15 cellular contexts compared by ENCODE assay signal in genomic region chr6:70894001-70894400, GRCh38.
DNase-seq lines count a peak whose midpoint lies in the region; ATAC-seq, FAIRE-seq and TF ChIP-seq lines count a peak whose summit lies in the region.
"Had no signal": no experiment of that assay in that cellular context is flagged by ENCODE, and none has a peak within 500 bp of the region (broad histone marks: within the 10 kb centered on the region; RNA-seq: fewer than 3 reads in every experiment).

No MANE protein-coding gene starts in this region.

- H3K9me1 ChIP-seq in K562 (ENCODE audit: control insufficient read depth, insufficient read depth, low read length) = no peaks in the 10 kb centered on the region

- H3K4me3 Mint-ChIP-seq in nephron progenitor cell = no peak overlapping the region
- no peak overlapping the region for H3K4me3 Mint-ChIP-seq in Calu3 (ENCODE audit: low read depth, unreplicated experiment)
- H3K4me3 Mint-ChIP-seq: CD4-positive, alpha-beta memory T cell; GM23338 had no signal

- H3K79me2 ChIP-seq in GM23248 (ENCODE audit: insufficient read depth) (no peaks in the 10 kb centered on the region), K562 (ENCODE audit: control insufficient read depth, insufficient read depth, low read length) (no peaks in the 10 kb centered on the region), PC-9 (ENCODE audit: low read depth) (no peaks in the 10 kb centered on the region)

- FAIRE-seq in K562 (lab: Jason Lieb, UNC) = no peak
- FAIRE-seq: A549, D721Med, GM18507 had no signal

- H3K4me1 Mint-ChIP-seq in nephron progenitor cell (peaks cover 11% of the 10 kb centered on the region), Calu3 (ENCODE audit: low read depth, unreplicated experiment) (no peaks in the 10 kb centered on the region)
- H3K4me1 Mint-ChIP-seq: CD4-positive, alpha-beta memory T cell; GM23338 had no signal

- H3K9me3 ChIP-seq in GM23248 (ENCODE audit: low read depth) (no peaks in the 10 kb centered on the region), K562 (replicated peaks; ENCODE audit: control insufficient read depth, insufficient read depth, low read depth, low read length) (no peaks in the 10 kb centered on the region), right atrium auricular region (no peaks in the 10 kb centered on the region), PC-9 (ENCODE audit: insufficient read depth, low read depth) (no peaks in the 10 kb centered on the region)
- H3K9me3 ChIP-seq: A549, BE2C had no signal

- H3K4me2 ChIP-seq in GM23248 (ENCODE audit: unreplicated experiment) = no peak overlapping the region
- H3K4me2 ChIP-seq in K562 (ENCODE audit: insufficient read depth, low read length) = no peak overlapping the region
- no peak overlapping the region for H3K4me2 ChIP-seq in PC-9
- H3K4me2 ChIP-seq: A549, GM23338 had no signal

- no peak for TF ChIP-seq CTCF in K562 (IDR thresholded peaks at IDR 0.05 in 2 of 3, conservative IDR thresholded peaks at IDR 0.05 in 1 of 3; ENCODE audit: insufficient read depth in 2 of 3, low read depth in 1 of 3, low read length in 3 of 3)
- TF ChIP-seq CTCF in nephron progenitor cell (IDR thresholded peaks at IDR 0.05) = no peak
- TF ChIP-seq CTCF in right atrium auricular region (IDR thresholded peaks at IDR 0.05) = no peak
- no peak for TF ChIP-seq CTCF in PC-9 (conservative IDR thresholded peaks at IDR 0.05)
- no peak for TF ChIP-seq CTCF in Calu3 (IDR thresholded peaks at IDR 0.05; ENCODE audit: unreplicated experiment)

- CTCF ChIA-PET in K562 (lab: Yijun Ruan, JAX; ENCODE audit: low intra/inter-chr PET ratio) (no interaction called here), PC-9 (lab: Charles Lee) (no interaction called here), Calu3 (lab: Charles Lee) (no interaction called here)

- DNase-seq in GM23248 (no peak), K562 (ENCODE audit: extremely low read depth in 1 of 4, low spot score in 3 of 4) (no peak), nephron progenitor cell (no peak), right atrium auricular region (ENCODE audit: low spot score) (no peak), PC-9 (no peak), Calu3 (no peak)
- DNase-seq: BE2C; CD4-positive, alpha-beta memory T cell; DMS53; H7 had no signal

- no peaks in the 10 kb centered on the region for H3K36me3 ChIP-seq in GM23248 (ENCODE audit: low read depth)
- no peaks in the 10 kb centered on the region for H3K36me3 ChIP-seq in K562 (ENCODE audit: control insufficient read depth, insufficient read depth, low read length)
- H3K36me3 ChIP-seq in right atrium auricular region = no peaks in the 10 kb centered on the region
- no peaks in the 10 kb centered on the region for H3K36me3 ChIP-seq in PC-9 (ENCODE audit: low read depth)
- H3K36me3 ChIP-seq: BE2C had no signal

- BruUV-seq in K562 (replicated peaks; lab: Mats Ljungman, UMichigan) (no TSS peak), PC-9 (replicated peaks; lab: Mats Ljungman, UMichigan) (no TSS peak), Calu3 (replicated peaks; lab: Mats Ljungman, UMichigan) (no TSS peak)

- H2AFZ ChIP-seq in GM23248 (peak overlapping the region; percentile 56), K562 (ENCODE audit: low read depth, low read length) (0 out of 2 replicates have a peak overlapping the region, but pooled peaks have one; percentile 31), PC-9 (no peak overlapping the region)
- H2AFZ ChIP-seq: GM23338 had no signal

- POLR2A ChIA-PET in K562 (lab: Yijun Ruan, JAX) = interaction anchor here (0.9 kb wide), 1 partner anchor 14 kb away, joined by 3 read pairs; no protein-coding TSS in a partner anchor
- POLR2A ChIA-PET in PC-9 (lab: Charles Lee; ENCODE audit: unreplicated experiment) = no interaction called here

- WGBS in GM23248 (ENCODE audit: low coverage in 1 of 2, low lambda C conversion rate in 2 of 2, missing lambda C conversion rate in 2 of 2), 2 experiments = 22 to 24% methylated on average over 12 of the region's 12 CpGs
- 9% methylated on average over 10 of the region's 12 CpGs for WGBS in K562 (ENCODE audit: insufficient coverage, low coverage, missing lambda C conversion rate)

- ATAC-seq in K562 = no peak
- ATAC-seq: A549, GM23338 had no signal

- H3K36me3 Mint-ChIP-seq in nephron progenitor cell (ENCODE audit: low read depth) (no peaks in the 10 kb centered on the region), Calu3 (ENCODE audit: insufficient read depth, unreplicated experiment) (no peaks in the 10 kb centered on the region)
- H3K36me3 Mint-ChIP-seq: CD4-positive, alpha-beta memory T cell had no signal

- H3K9me2 ChIP-seq in GM23248 (ENCODE audit: insufficient read depth) = no peaks in the 10 kb centered on the region
- H3K9me2 ChIP-seq in PC-9 (ENCODE audit: insufficient read depth) = no peaks in the 10 kb centered on the region

- H3K27me3 Mint-ChIP-seq in nephron progenitor cell (ENCODE audit: low read depth, poor library complexity) (peaks cover 3% of the 10 kb centered on the region), Calu3 (ENCODE audit: unreplicated experiment) (peaks cover 47% of the 10 kb centered on the region)

- no peaks in the 10 kb centered on the region for H3K9me3 Mint-ChIP-seq in nephron progenitor cell
- no peaks in the 10 kb centered on the region for H3K9me3 Mint-ChIP-seq in Calu3 (ENCODE audit: low read depth, unreplicated experiment)
- H3K9me3 Mint-ChIP-seq: CD4-positive, alpha-beta memory T cell; GM23338 had no signal

- H3K9ac ChIP-seq in GM23248 (no peak overlapping the region), K562 (ENCODE audit: insufficient read depth in 1 of 2, low read depth in 2 of 2, low read length in 2 of 2) (no peak overlapping the region)

- in situ Hi-C loops in GM23248 (cut with MboI) = no loop called here
- in situ Hi-C loops in K562 (cut with MboI) = loop anchor here (25.0 kb wide), 1 partner anchor 357 kb away; no protein-coding TSS in a partner anchor

- H3F3A ChIP-seq in GM23248 (ENCODE audit: insufficient read depth) (no peaks in the 10 kb centered on the region), PC-9 (ENCODE audit: insufficient read depth, low read depth) (no peaks in the 10 kb centered on the region)

- H3K27ac Mint-ChIP-seq in nephron progenitor cell (peak overlapping the region; percentile 9), Calu3 (ENCODE audit: unreplicated experiment) (no peak overlapping the region)
- H3K27ac Mint-ChIP-seq: CD4-positive, alpha-beta memory T cell; GM23338 had no signal

- intact Hi-C loops in K562 (cut with micrococcal nuclease) (no loop called here), PC-9 (cut with micrococcal nuclease; ENCODE audit: unreplicated experiment) (no loop called here), Calu3 (cut with micrococcal nuclease; ENCODE audit: unreplicated experiment) (no loop called here)

- TF ChIP-seq EP300 in K562 (IDR thresholded peaks at IDR 0.05; ENCODE audit: low read length) = no peak

- H3K27ac ChIP-seq in GM23248 (no peak overlapping the region), K562 (ENCODE audit: extremely low read depth, low read depth, low read length) (no peak overlapping the region), right atrium auricular region (no peak overlapping the region), PC-9 (no peak overlapping the region)
- H3K27ac ChIP-seq: A549, C4-2B had no signal

- TF ChIP-seq RAD21 in K562 (CRISPR knock-in tag; conservative IDR thresholded peaks at IDR 0.05 in 1 of 2, IDR thresholded peaks at IDR 0.05 in 1 of 2) = no peak

- H3K27me3 ChIP-seq in GM23248 (replicated peaks; ENCODE audit: insufficient read depth) (peaks cover 41% of the 10 kb centered on the region), K562 (ENCODE audit: control insufficient read depth in 2 of 2, insufficient read depth in 2 of 2, low read length in 2 of 2) (peaks cover 5 to 23% of the 10 kb centered on the region in 2 experiments; a peak in 3 of 5 replicates), right atrium auricular region (no peaks in the 10 kb centered on the region), PC-9 (ENCODE audit: insufficient read depth, low read depth) (peaks cover 18% of the 10 kb centered on the region; the same call in 1 of the 2 replicates)
- H3K27me3 ChIP-seq: BE2C had no signal

- no peaks in the 10 kb centered on the region for H3K4me1 ChIP-seq in GM23248 (ENCODE audit: insufficient read depth)
- H3K4me1 ChIP-seq in K562 (replicated peaks in 1 of 2; ENCODE audit: control insufficient read depth in 2 of 2, insufficient read depth in 2 of 2, low read length in 2 of 2) = no peaks in the 10 kb centered on the region
- no peaks in the 10 kb centered on the region for H3K4me1 ChIP-seq in right atrium auricular region
- H3K4me1 ChIP-seq in PC-9 (replicated peaks; ENCODE audit: insufficient read depth) = no peaks in the 10 kb centered on the region
- H3K4me1 ChIP-seq: A549, BE2C had no signal

- no peak for TF ChIP-seq POLR2A in K562 (conservative IDR thresholded peaks at IDR 0.05)

- H4K20me1 ChIP-seq in GM23248 (ENCODE audit: insufficient read depth) (no peaks in the 10 kb centered on the region), K562 (replicated peaks; ENCODE audit: control insufficient read depth, insufficient read depth, low read length) (no peaks in the 10 kb centered on the region), PC-9 (ENCODE audit: insufficient read depth) (no peaks in the 10 kb centered on the region; the same call in 1 of the 2 replicates)

- H3K4me3 ChIP-seq in GM23248 (no peak overlapping the region), K562 (no peak overlapping the region), right atrium auricular region (no peak overlapping the region), PC-9 (no peak overlapping the region)
- H3K4me3 ChIP-seq: A549, GM23338 had no signal

TF ChIP-seq in K562, 482 proteins besides CTCF, POLR2A, EP300 and RAD21:
- TF ChIP-seq RFX1 (IDR thresholded peaks at IDR 0.05) = no peak
- TF ChIP-seq ZFP36 (IDR thresholded peaks at IDR 0.05; ENCODE audit: low read depth, low read length, partially characterized antibody) = no peak
- no peak for TF ChIP-seq HDGF (IDR thresholded peaks at IDR 0.05)
- TF ChIP-seq MEF2A (IDR thresholded peaks at IDR 0.05; ENCODE audit: control insufficient read depth, low read depth, low read length) = no peak
- no peak for TF ChIP-seq SRSF9 (IDR thresholded peaks at IDR 0.05; ENCODE audit: borderline replicate concordance, low read depth, low read length)
- TF ChIP-seq MCM2 (IDR thresholded peaks at IDR 0.05; ENCODE audit: low read depth) = no peak
- no peak for TF ChIP-seq ZNF354B (CRISPR knock-in tag; IDR thresholded peaks at IDR 0.05)
- TF ChIP-seq ATF7 (IDR thresholded peaks at IDR 0.05) = no peak
- TF ChIP-seq MEIS2 (IDR thresholded peaks at IDR 0.05; ENCODE audit: partially characterized antibody) = no peak
